In genomic region chr3:42853739-42854302, GRCh38 we compare ENCODE assay signal across 1 cellular context.
TF ChIP-seq lines count a peak whose summit lies in the region.

No MANE protein-coding gene starts in this region.

TF ChIP-seq in HepG2, 621 proteins besides CTCF, POLR2A, EP300 and RAD21 (continued from another document and continues in another):
- TF ChIP-seq TFE3 (CRISPR knock-in tag; IDR thresholded peaks at IDR 0.05) = peak; percentile 92
- TF ChIP-seq ZBTB39 (CRISPR knock-in tag; IDR thresholded peaks at IDR 0.05) = 0 out of 2 replicates have a peak, but pooled peaks have one; percentile 43
- 0 out of 2 replicates have a peak, but pooled peaks have one; percentile 43 for TF ChIP-seq DNMT3B (CRISPR knock-in tag; conservative IDR thresholded peaks at IDR 0.05)
- TF ChIP-seq ZKSCAN8 (CRISPR knock-in tag; IDR thresholded peaks at IDR 0.05; ENCODE audit: borderline replicate concordance) = peak; percentile 80; the same call in 1 of the 2 replicates
- TF ChIP-seq TCF7 (IDR thresholded peaks at IDR 0.05; ENCODE audit: low read depth) = peak; percentile 98
- TF ChIP-seq ZFP1 (CRISPR knock-in tag; IDR thresholded peaks at IDR 0.05) = peak; percentile 72
- TF ChIP-seq CHD4 (IDR thresholded peaks at IDR 0.05; ENCODE audit: borderline replicate concordance, low read length) = peak; percentile 83; the same call in 1 of the 2 replicates
- peak; percentile 77 for TF ChIP-seq ZNF264 (CRISPR knock-in tag; IDR thresholded peaks at IDR 0.05)
- peak; percentile 67; the same call in 1 of the 2 replicates for TF ChIP-seq HOXD1 (CRISPR knock-in tag; IDR thresholded peaks at IDR 0.05)
- peak; percentile 71 for TF ChIP-seq DRAP1 (CRISPR knock-in tag; IDR thresholded peaks at IDR 0.05)
- peak; percentile 97 for TF ChIP-seq HNF4A (CRISPR knock-in tag; IDR thresholded peaks at IDR 0.05)
- TF ChIP-seq SOX5 (CRISPR knock-in tag; IDR thresholded peaks at IDR 0.05; ENCODE audit: borderline replicate concordance) = peak; percentile 92
- no peak for TF ChIP-seq ZNF543 (CRISPR knock-in tag; IDR thresholded peaks at IDR 0.05)
- TF ChIP-seq BRD4 (CRISPR knock-in tag; IDR thresholded peaks at IDR 0.05) = peak; percentile 70; the same call in 1 of the 2 replicates
- no peak for TF ChIP-seq MZF1 (CRISPR knock-in tag; IDR thresholded peaks at IDR 0.05; ENCODE audit: borderline replicate concordance)
- peak; percentile 47; the same call in 1 of the 2 replicates for TF ChIP-seq ZNF614 (CRISPR knock-in tag; IDR thresholded peaks at IDR 0.05; ENCODE audit: borderline replicate concordance)
- peak; percentile 81 for TF ChIP-seq RCOR2 (CRISPR knock-in tag; IDR thresholded peaks at IDR 0.05)
- TF ChIP-seq ZNF501 (CRISPR knock-in tag; IDR thresholded peaks at IDR 0.05) = no peak
- peak; percentile 36 for TF ChIP-seq PHF5A (CRISPR knock-in tag; IDR thresholded peaks at IDR 0.05; ENCODE audit: low read depth, unreplicated experiment)
- TF ChIP-seq ZNF563 (CRISPR knock-in tag; IDR thresholded peaks at IDR 0.05) = 0 out of 2 replicates have a peak, but pooled peaks have one; percentile 26
- peak; percentile 40; the same call in 1 of the 2 replicates for TF ChIP-seq ZBTB33 (CRISPR knock-in tag; IDR thresholded peaks at IDR 0.05)
- peak; percentile 58; the same call in 1 of the 2 replicates for TF ChIP-seq ZNF652 (CRISPR knock-in tag; IDR thresholded peaks at IDR 0.05; ENCODE audit: borderline replicate concordance, low read depth)
- peak; percentile 98 for TF ChIP-seq NCOA2 (CRISPR knock-in tag; IDR thresholded peaks at IDR 0.05)
- TF ChIP-seq ZNF331 (CRISPR knock-in tag; IDR thresholded peaks at IDR 0.05) = peak; percentile 54; the same call in 1 of the 2 replicates
- TF ChIP-seq TSC22D2 (CRISPR knock-in tag; IDR thresholded peaks at IDR 0.05; ENCODE audit: borderline replicate concordance) = peak; percentile 76; the same call in 1 of the 2 replicates
- no peak for TF ChIP-seq ZNF780A (CRISPR knock-in tag; IDR thresholded peaks at IDR 0.05)
- peak; percentile 88 for TF ChIP-seq FOSL2 (CRISPR knock-in tag; IDR thresholded peaks at IDR 0.05)
- no peak for TF ChIP-seq KLF12 (CRISPR knock-in tag; IDR thresholded peaks at IDR 0.05; ENCODE audit: borderline replicate concordance)
- TF ChIP-seq MLX (CRISPR knock-in tag; IDR thresholded peaks at IDR 0.05) = peak; percentile 88
- TF ChIP-seq ATF3 (CRISPR knock-in tag; IDR thresholded peaks at IDR 0.05) = 0 out of 2 replicates have a peak, but pooled peaks have one; percentile 42
- no peak for TF ChIP-seq MED8 (CRISPR knock-in tag; IDR thresholded peaks at IDR 0.05; ENCODE audit: insufficient replicate concordance)
- TF ChIP-seq ZBTB20 (CRISPR knock-in tag; IDR thresholded peaks at IDR 0.05; ENCODE audit: borderline replicate concordance, low read depth) = peak; percentile 99; the same call in 1 of the 2 replicates
- peak; percentile 70 for TF ChIP-seq MEF2D (CRISPR knock-in tag; IDR thresholded peaks at IDR 0.05)
- TF ChIP-seq ZNF597 (CRISPR knock-in tag; IDR thresholded peaks at IDR 0.05) = no peak
- peak; percentile 83; the same call in 1 of the 2 replicates for TF ChIP-seq ERF (CRISPR knock-in tag; IDR thresholded peaks at IDR 0.05)
- no peak for TF ChIP-seq ZNF615 (CRISPR knock-in tag; IDR thresholded peaks at IDR 0.05; ENCODE audit: borderline replicate concordance)
- TF ChIP-seq TEF (CRISPR knock-in tag; IDR thresholded peaks at IDR 0.05) = no peak
- TF ChIP-seq DMAP1 (CRISPR knock-in tag; IDR thresholded peaks at IDR 0.05) = peak; percentile 53
- TF ChIP-seq KLF9 (CRISPR knock-in tag; IDR thresholded peaks at IDR 0.05; ENCODE audit: low read depth) = 0 out of 2 replicates have a peak, but pooled peaks have one; percentile 45
- TF ChIP-seq THRA (CRISPR knock-in tag; IDR thresholded peaks at IDR 0.05; ENCODE audit: borderline replicate concordance) = peak; percentile 88
- peak; percentile 66 for TF ChIP-seq MAX (IDR thresholded peaks at IDR 0.05)
- no peak for TF ChIP-seq AKNA (CRISPR knock-in tag; IDR thresholded peaks at IDR 0.05; ENCODE audit: borderline replicate concordance)
- no peak for TF ChIP-seq AGO2 (optimal IDR thresholded peaks at IDR 0.05; ENCODE audit: low read depth, low read length)
- peak; percentile 27; the same call in 1 of the 2 replicates for TF ChIP-seq GABPB1 (CRISPR knock-in tag; IDR thresholded peaks at IDR 0.05)
- no peak for TF ChIP-seq ZSCAN20 (CRISPR knock-in tag; IDR thresholded peaks at IDR 0.05; ENCODE audit: borderline replicate concordance)
- no peak for TF ChIP-seq GMEB2 (CRISPR knock-in tag; IDR thresholded peaks at IDR 0.05; ENCODE audit: low read depth)
- peak; percentile 62 for TF ChIP-seq TEAD3 (CRISPR knock-in tag; optimal IDR thresholded peaks at IDR 0.05; ENCODE audit: borderline replicate concordance)
- no peak; the same call in 1 of the 2 replicates for TF ChIP-seq ZNF230 (CRISPR knock-in tag; IDR thresholded peaks at IDR 0.05)
